Comparison of ENCODE assay signal across 19 cellular contexts in the genomic region with DNA sequence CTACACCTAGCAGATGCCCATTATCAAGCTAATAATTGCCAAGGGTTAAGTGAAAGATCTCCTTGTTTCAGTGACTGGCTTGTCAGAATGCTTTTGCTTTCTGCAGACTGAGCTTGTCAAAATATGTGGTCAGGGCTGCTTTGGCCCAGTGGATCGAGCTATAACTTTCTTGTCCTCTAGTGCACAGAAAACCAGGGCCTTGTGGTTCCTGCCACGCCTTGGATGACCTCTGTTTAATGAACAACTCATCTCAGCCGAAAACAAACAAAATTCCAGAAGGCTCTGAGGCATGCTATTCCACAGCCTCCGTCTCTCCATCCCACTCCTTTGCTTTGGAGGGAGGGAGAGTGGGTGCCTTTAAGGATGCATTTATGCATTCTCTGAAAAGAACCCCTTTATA. TPM values are rescaled to one million over a fixed set of nuclear protein-coding genes. Genes with fewer than 3 reads are reported as not detected.
DNase-seq lines count a peak whose midpoint lies in the region; ATAC-seq and TF ChIP-seq lines count a peak whose summit lies in the region.
"Had no signal": no experiment of that assay in that cellular context is flagged by ENCODE, and none has a peak within 500 bp of the region (broad histone marks: within the 10 kb centered on the region; RNA-seq: fewer than 3 reads in every experiment).

No MANE protein-coding gene starts in this region.

- H3K27me3 ChIP-seq in PC-3 (ENCODE audit: low read length): no peaks in the 10 kb centered on the region
- no peaks in the 10 kb centered on the region for H3K27me3 ChIP-seq in mesenchymal stem cell (ENCODE audit: control insufficient read depth in 1 of 2, insufficient read depth in 1 of 2, low read length in 2 of 2)
- H3K27me3 ChIP-seq: esophagus muscularis mucosa, neutrophil had no signal

- H3K9ac ChIP-seq in PC-3 (ENCODE audit: low read length) (peak overlapping the region; percentile 34), mesenchymal stem cell (ENCODE audit: low read length) (peak overlapping the region; percentile 47)

- no peak overlapping the region for H2BK12ac ChIP-seq in mesenchymal stem cell (ENCODE audit: low read length in 2 of 2)

- no peak overlapping the region for H4K8ac ChIP-seq in mesenchymal stem cell (ENCODE audit: low read length)

- H2BK5ac ChIP-seq in mesenchymal stem cell (ENCODE audit: low read depth, low read length, poor library complexity, severe bottlenecking): no peak overlapping the region

- H3K9me3 ChIP-seq in PC-3 (ENCODE audit: low read length) (no peaks in the 10 kb centered on the region), mesenchymal stem cell (ENCODE audit: control insufficient read depth, low read length) (no peaks in the 10 kb centered on the region)
- H3K9me3 ChIP-seq: esophagus muscularis mucosa, neutrophil had no signal

- H3K27ac ChIP-seq in PC-3 (ENCODE audit: low read length): peak overlapping the region; percentile 80
- H3K27ac ChIP-seq in mesenchymal stem cell (ENCODE audit: low read length, poor library complexity, severe bottlenecking): peak overlapping the region; percentile 97
- H3K27ac ChIP-seq: esophagus muscularis mucosa, neutrophil had no signal

- in situ Hi-C loops in ACHN (cut with HindIII; ENCODE audit: low pct_ligation_motif_present, low pct_unique_long_range_greater_than_20kb, low sequenced_read_pairs): no loop called here

- CTCF ChIA-PET in PC-3 (lab: Charles Lee): interaction anchor here (1.0 kb wide), 1 partner anchor 31 kb away, joined by 3 read pairs; no protein-coding TSS in a partner anchor

- no peak for TF ChIP-seq CTCF in PC-3 (conservative IDR thresholded peaks at IDR 0.05; ENCODE audit: low read depth, low read length)
- no peak for TF ChIP-seq CTCF in epithelial cell of proximal tubule (conservative IDR thresholded peaks at IDR 0.05; ENCODE audit: low read depth, low read length)

- ATAC-seq in PC-3: peak; percentile 97
- ATAC-seq in GM18498 (IDR thresholded peaks at IDR 0.05; ENCODE audit: unreplicated experiment): no peak
- ATAC-seq: stimulated activated effector memory CD8-positive, alpha-beta T cell treated with anti-CD3 and anti-CD28 coated beads, Interleukin-12 subunit alpha, Interleukin-12 subunit beta, amount 100 ng/mL, for 72 hours had no signal

- H3K79me2 ChIP-seq in PC-3 (ENCODE audit: low read length): peaks cover 56% of the 10 kb centered on the region

- H4K91ac ChIP-seq in mesenchymal stem cell (ENCODE audit: low read length): no peak overlapping the region

- no peak overlapping the region for H3K23ac ChIP-seq in mesenchymal stem cell (ENCODE audit: low read length in 2 of 2)

- intact Hi-C loops in PC-3 (cut with micrococcal nuclease): no loop called here

- H2BK120ac ChIP-seq in mesenchymal stem cell (ENCODE audit: low read depth, low read length): no peak overlapping the region

- H4K20me1 ChIP-seq in PC-3 (ENCODE audit: low read length): no peaks in the 10 kb centered on the region

- DNase-seq in ACHN (peak; percentile 97), PC-3 (peak; percentile 76), epithelial cell of proximal tubule (ENCODE audit: low read depth) (peak; percentile 99), mesenchymal stem cell (peak; percentile 49), NCI-H146 treated with DMSO at 0.1 percent for 48 hours (lab: John Stamatoyannopoulos, UW; ENCODE audit: unreplicated experiment) (no peak), SKM-1 (lab: John Stamatoyannopoulos, UW; ENCODE audit: unreplicated experiment) (no peak), NCI-H146 (lab: John Stamatoyannopoulos, UW) (no peak)
- DNase-seq: activated CD4-positive, alpha-beta T cell treated with anti-CD3 and anti-CD28 coated beads, Interleukin-2, amount 10 ng/mL, durations not matched to agents 24 days and 14 days; activated T-cell treated with anti-CD3 and anti-CD28 coated beads, Interleukin-2, amount 50 U/mL, for 48 hours; amniotic stem cell; cortex of kidney; DMS 273 treated with DMSO at 0.1 percent for 48 hours; mesendoderm; NCI-H1105; T-helper 1 cell had no signal

- H3K9me2 ChIP-seq in PC-3 (replicated peaks; ENCODE audit: low read length): no peaks in the 10 kb centered on the region

- no TSS peak for BruUV-seq in PC-3 (replicated peaks; lab: Mats Ljungman, UMichigan)

- POLR2A ChIA-PET in PC-3 (lab: Charles Lee; ENCODE audit: unreplicated experiment): no interaction called here

- H3K79me1 ChIP-seq in mesenchymal stem cell (replicated peaks; ENCODE audit: low read length, poor library complexity, severe bottlenecking): peaks cover 25% of the 10 kb centered on the region

- no peak overlapping the region for H3K4me3 ChIP-seq in PC-3 (ENCODE audit: low read length)
- H3K4me3 ChIP-seq in epithelial cell of proximal tubule (ENCODE audit: low read depth, low read length): no peak overlapping the region
- H3K4me3 ChIP-seq in mesenchymal stem cell (ENCODE audit: insufficient read depth in 1 of 2, low read depth in 1 of 2, low read length in 2 of 2): no peak overlapping the region
- H3K4me3 ChIP-seq: esophagus muscularis mucosa had no signal

- no peak overlapping the region for H3K14ac ChIP-seq in mesenchymal stem cell (ENCODE audit: low read length in 2 of 2)

- H2BK15ac ChIP-seq in mesenchymal stem cell (ENCODE audit: low read depth, poor library complexity, severe bottlenecking): no peak overlapping the region

- no peak overlapping the region for H2AK5ac ChIP-seq in mesenchymal stem cell (ENCODE audit: low read length, severe bottlenecking)

- H3K36me3 ChIP-seq in PC-3 (ENCODE audit: low read depth, low read length) (peaks cover 11% of the 10 kb centered on the region), mesenchymal stem cell (ENCODE audit: control insufficient read depth in 1 of 2, insufficient read depth in 2 of 2, low read depth in 1 of 2, low read length in 2 of 2) (peaks cover 22 to 74% of the 10 kb centered on the region in 2 experiments)
- H3K36me3 ChIP-seq: neutrophil had no signal

- no peak overlapping the region for H3K4ac ChIP-seq in mesenchymal stem cell (ENCODE audit: low read depth in 1 of 2, low read length in 2 of 2)

- WGBS in mesenchymal stem cell: 22% methylated on average over 1 of the region's 4 CpGs

- H3F3A ChIP-seq in PC-3 (ENCODE audit: low read length, unreplicated experiment): no peaks in the 10 kb centered on the region

- H3K4me2 ChIP-seq in PC-3 (ENCODE audit: low read length) (peak overlapping the region; percentile 66), mesenchymal stem cell (ENCODE audit: low read length, poor library complexity, severe bottlenecking) (no peak overlapping the region)

- no peak overlapping the region for H2AFZ ChIP-seq in PC-3 (ENCODE audit: low read length)
- H2AFZ ChIP-seq in mesenchymal stem cell (ENCODE audit: low read depth, low read length): no peak overlapping the region

- H3K4me1 ChIP-seq in PC-3 (ENCODE audit: insufficient read depth, low read length): peaks cover 20% of the 10 kb centered on the region
- peaks cover 43% of the 10 kb centered on the region for H3K4me1 ChIP-seq in mesenchymal stem cell (ENCODE audit: control insufficient read depth, insufficient read depth, low read depth, low read length)

- H3K18ac ChIP-seq in mesenchymal stem cell (ENCODE audit: low read depth in 1 of 2, low read length in 2 of 2): no peak overlapping the region

RNA-seq across cellular contexts. Expression of a gene that starts 11.3 kb away (rescaled TPM):
- total RNA-seq in PC-3 (2014; rRNA removed) (22.7 and 29.9 TPM in 2 replicates), epithelial cell of proximal tubule (9.7 and 13.5 TPM in 2 replicates)
- 14.1 TPM for polyA plus RNA-seq in mesenchymal stem cell (2013, experiment 1 of 2)
- polyA plus RNA-seq in mesenchymal stem cell (2013, experiment 2 of 2): 13.4 TPM

RNA-seq across cellular contexts. Expression of a gene that starts 14.0 kb away (rescaled TPM):
- total RNA-seq in PC-3 (2014; rRNA removed): 3.2 and 4.5 TPM in 2 replicates
- 4.8 and 9.3 TPM in 2 replicates for total RNA-seq in epithelial cell of proximal tubule
- 2.5 TPM for polyA plus RNA-seq in mesenchymal stem cell (2013, experiment 1 of 2)
- polyA plus RNA-seq in mesenchymal stem cell (2013, experiment 2 of 2): 2.3 TPM

Comparison
In these comparisons a context has a peak if more than half of its experiments do, and no peak if none do; other contexts are left out.
1. DNase-seq: peak in ACHN (single experiment), PC-3 (single experiment), epithelial cell of proximal tubule (single experiment) and mesenchymal stem cell (single experiment); none in NCI-H146 treated with DMSO at 0.1 percent for 48 hours (single experiment), SKM-1 (single experiment) and NCI-H146 (single experiment).